ENCODE assay signal across 14 cellular contexts in the genomic region with DNA sequence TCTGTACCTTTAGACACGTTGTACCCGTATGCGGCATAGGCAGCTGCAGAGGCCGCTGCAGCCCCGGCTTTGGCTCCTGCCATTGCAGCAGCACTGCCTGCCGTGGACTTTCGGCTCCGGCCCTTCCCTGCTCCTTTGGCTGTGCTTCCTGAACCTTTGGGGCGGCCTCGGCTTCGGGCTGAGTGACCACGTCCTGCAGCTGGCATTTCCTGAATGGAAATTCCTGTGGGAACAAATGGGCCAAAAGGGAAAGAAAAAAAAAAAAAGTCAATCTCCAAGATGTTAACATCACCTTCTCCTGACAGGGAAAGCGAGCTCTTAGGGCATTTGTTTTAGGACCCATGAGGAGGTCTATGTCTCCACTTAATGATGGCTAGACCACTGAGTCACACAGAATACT. TPM values are rescaled to one million over a fixed set of nuclear protein-coding genes. Genes with fewer than 3 reads are reported as not detected.
A peak's percentile ranks its signal among the peaks of the same experiment; 100 is the strongest.
DNase-seq lines count a peak whose midpoint lies in the region; ATAC-seq and TF ChIP-seq lines count a peak whose summit lies in the region.
"Had no signal": no experiment of that assay in that cellular context is flagged by ENCODE, and none has a peak within 500 bp of the region (broad histone marks: within the 10 kb centered on the region; RNA-seq: fewer than 3 reads in every experiment).

No MANE protein-coding gene starts in this region.

- intact Hi-C loops in left ventricle myocardium inferior (cut with micrococcal nuclease) (no loop called here), left ventricle myocardium superior (cut with micrococcal nuclease) (no loop called here), upper lobe of right lung (cut with DNase I) (no loop called here)

- peaks cover 8% of the 10 kb centered on the region for H3K4me1 ChIP-seq in left ventricle myocardium inferior
- H3K4me1 ChIP-seq in upper lobe of right lung = peaks cover 5% of the 10 kb centered on the region

- peaks cover 100% of the 10 kb centered on the region for H3K36me3 ChIP-seq in left ventricle myocardium inferior
- H3K36me3 ChIP-seq in upper lobe of right lung = peaks cover 100% of the 10 kb centered on the region

- H3K4me3 ChIP-seq in left ventricle myocardium inferior (no peak overlapping the region), upper lobe of right lung (no peak overlapping the region)

- H3K27ac ChIP-seq in left ventricle myocardium inferior (replicated peaks) (peak overlapping the region; percentile 21), upper lobe of right lung (no peak overlapping the region)
- H3K27ac ChIP-seq: epithelial cell of prostate, RWPE1 had no signal

- ATAC-seq in left ventricle myocardium superior (no peak), upper lobe of right lung (peak; percentile 41)

- H3K27me3 ChIP-seq in left ventricle myocardium inferior (ENCODE audit: low read depth) = no peaks in the 10 kb centered on the region
- H3K27me3 ChIP-seq in upper lobe of right lung = no peaks in the 10 kb centered on the region

- H3K9me3 ChIP-seq in left ventricle myocardium inferior (replicated peaks) = no peaks in the 10 kb centered on the region
- no peaks in the 10 kb centered on the region for H3K9me3 ChIP-seq in upper lobe of right lung

- TF ChIP-seq CTCF in left ventricle myocardium inferior (IDR thresholded peaks at IDR 0.05; ENCODE audit: borderline replicate concordance) (no peak), upper lobe of right lung (IDR thresholded peaks at IDR 0.05) (no peak)

- no peak for DNase-seq in left ventricle myocardium inferior
- DNase-seq in left ventricle myocardium superior = no peak
- peak; percentile 70 for DNase-seq in amniotic epithelial cell (ENCODE audit: low read depth)
- DNase-seq in glomerular endothelial cell (ENCODE audit: extremely low read depth, low read depth, low spot score) = peak; percentile 69
- DNase-seq in upper lobe of right lung = no peak
- no peak for DNase-seq in NCI-H510A treated with DMSO at 0.1 percent for 48 hours (lab: John Stamatoyannopoulos, UW)
- no peak for DNase-seq in kidney glomerular epithelial cell (lab: John Stamatoyannopoulos, UW)
- no peak for DNase-seq in SHP77 (lab: John Stamatoyannopoulos, UW)
- DNase-seq: activated CD4-positive, alpha-beta memory T cell treated with anti-CD3 and anti-CD28 coated beads for 36 hours; KBM-7; mammary epithelial cell; occipital lobe had no signal

RNA-seq across cellular contexts. Expression of gene CHAC1, which starts 29.6 kb away (rescaled TPM):
- total RNA-seq in left ventricle myocardium inferior (1.3 TPM), left ventricle myocardium superior (2.2 TPM), glomerular endothelial cell (10.3 and 12.7 TPM in 2 replicates), upper lobe of right lung (4.4 TPM)

RNA-seq across cellular contexts. Expression of gene DLL4, which starts 53.7 kb away (rescaled TPM):
- total RNA-seq in left ventricle myocardium inferior (11.1 TPM), left ventricle myocardium superior (11.6 TPM), glomerular endothelial cell (91.1 and 213 TPM in 2 replicates), upper lobe of right lung (22.0 TPM)
- total RNA-seq: activated CD4-positive, alpha-beta memory T cell treated with anti-CD3 and anti-CD28 coated beads for 36 hours had no signal

Comparison
In these comparisons a context has a peak if more than half of its experiments do, and no peak if none do; other contexts are left out.
1. DNase-seq: peak in amniotic epithelial cell (single experiment) and glomerular endothelial cell (single experiment); none in left ventricle myocardium inferior (single experiment), left ventricle myocardium superior (single experiment), upper lobe of right lung (single experiment), NCI-H510A treated with DMSO at 0.1 percent for 48 hours (single experiment), kidney glomerular epithelial cell (single experiment) and SHP77 (0 of 2).